ENCODE assay signal across 12 cellular contexts in genomic region chr9:127186799-127187198, GRCh38.
DNase-seq lines count a peak whose midpoint lies in the region; ATAC-seq and TF ChIP-seq lines count a peak whose summit lies in the region.
"Had no signal": no experiment of that assay in that cellular context is flagged by ENCODE, and none has a peak within 500 bp of the region (broad histone marks: within the 10 kb centered on the region; RNA-seq: fewer than 3 reads in every experiment).

No MANE protein-coding gene starts in this region.

- H3K4me3 ChIP-seq in heart right ventricle = no peak overlapping the region
- no peak overlapping the region for H3K4me3 ChIP-seq in prostate gland
- H3K4me3 ChIP-seq in vagina = peak overlapping the region in 1 of 2 donors; percentile 20

- H3K27me3 ChIP-seq in heart right ventricle = no peaks in the 10 kb centered on the region
- no peaks in the 10 kb centered on the region for H3K27me3 ChIP-seq in prostate gland (replicated peaks; ENCODE audit: insufficient read depth)
- no peaks in the 10 kb centered on the region for H3K27me3 ChIP-seq in vagina

- ATAC-seq in heart right ventricle (peak in 2 of 8 donors; percentile 8 to 15), Right ventricle myocardium inferior (no peak), GM18520 (IDR thresholded peaks at IDR 0.05; ENCODE audit: unreplicated experiment) (no peak)

- TF ChIP-seq CTCF in heart right ventricle (IDR thresholded peaks at IDR 0.05) = no peak
- TF ChIP-seq CTCF in glutamatergic neuron (IDR thresholded peaks at IDR 0.05; ENCODE audit: partially characterized antibody, unreplicated experiment) = no peak
- TF ChIP-seq CTCF in prostate gland (IDR thresholded peaks at IDR 0.05) = no peak
- no peak for TF ChIP-seq CTCF in vagina (IDR thresholded peaks at IDR 0.05)

- H3K4me1 Mint-ChIP-seq in glutamatergic neuron (ENCODE audit: low read depth, unreplicated experiment) = peaks cover under 1% of the 10 kb centered on the region

- peaks cover 3% of the 10 kb centered on the region for H3K27me3 Mint-ChIP-seq in glutamatergic neuron (ENCODE audit: unreplicated experiment)

- H3K9me3 ChIP-seq in heart right ventricle = no peaks in the 10 kb centered on the region
- H3K9me3 ChIP-seq in prostate gland = no peaks in the 10 kb centered on the region
- H3K9me3 ChIP-seq in vagina = no peaks in the 10 kb centered on the region

- no peak overlapping the region for H3K27ac Mint-ChIP-seq in glutamatergic neuron (ENCODE audit: unreplicated experiment)
- H3K27ac Mint-ChIP-seq: T-helper 2 cell treated with Interferon-gamma antibody and Interleukin-4, amounts not matched to agents 5 μg/mL and 100 μg/mL, for 36 hours had no signal

- 30 to 37% methylated on average over 7 of the region's 7 CpGs for WGBS in heart right ventricle, 2 donors
- 63% methylated on average over 7 of the region's 7 CpGs for WGBS in prostate gland

- DNase-seq in heart right ventricle = no peak
- DNase-seq in Right ventricle myocardium inferior (ENCODE audit: missing footprints) = no peak
- peak; percentile 6 for DNase-seq in glutamatergic neuron
- DNase-seq in prostate gland (ENCODE audit: low spot score) = no peak
- DNase-seq in vagina (ENCODE audit: extremely low spot score in 2 of 2) = no peak
- DNase-seq in NCI-H2227 treated with DMSO at 0.1 percent for 48 hours (lab: John Stamatoyannopoulos, UW) = no peak
- DNase-seq in C1 segment of cervical spinal cord (lab: John Stamatoyannopoulos, UW) = no peak
- DNase-seq: activated CD8-positive, alpha-beta memory T cell treated with anti-CD3 and anti-CD28 coated beads, Interleukin-2, amount 50 U/mL, for 4 hours; DMS153; Karpas-422 had no signal

- intact Hi-C loops in heart right ventricle (cut with DNase I) = loop anchor here in 4 of 10 donors (5.0 kb wide), 3 partner anchors 54 to 129 kb away; partner anchors contain the start of gene ANGPTL2 (in 2 of the 4)
- intact Hi-C loops in Right ventricle myocardium inferior (cut with DNase I) = loop anchor here (5.0 kb wide), 1 partner anchor 64 kb away; the partner anchor contains the start of gene ANGPTL2
- intact Hi-C loops in prostate gland (cut with DNase I) = loop anchor here (1.0 to 2.0 kb wide), 2 partner anchors 52 to 64 kb away; partner anchors contain the start of gene ANGPTL2
- intact Hi-C loops in vagina (cut with DNase I) = loop anchor here (2.0 to 5.0 kb wide), 2 partner anchors 64 to 149 kb away; partner anchors contain the start of gene ANGPTL2

- H3K36me3 ChIP-seq in heart right ventricle (no peaks in the 10 kb centered on the region), prostate gland (no peaks in the 10 kb centered on the region), vagina (no peaks in the 10 kb centered on the region)

- peaks cover 26 to 63% (median 54%) of the 10 kb centered on the region in 9 donors for H3K4me1 ChIP-seq in heart right ventricle
- peaks cover 9% of the 10 kb centered on the region for H3K4me1 ChIP-seq in prostate gland (replicated peaks)
- peaks cover 50% of the 10 kb centered on the region for H3K4me1 ChIP-seq in vagina

- H3K9me3 Mint-ChIP-seq in glutamatergic neuron (ENCODE audit: unreplicated experiment) = peaks cover 11% of the 10 kb centered on the region
- H3K9me3 Mint-ChIP-seq: T-helper 2 cell treated with Interferon-gamma antibody and Interleukin-4, amounts not matched to agents 5 μg/mL and 100 μg/mL, for 36 hours had no signal

- TF ChIP-seq POLR2A in prostate gland (IDR thresholded peaks at IDR 0.05) (no peak), vagina (IDR thresholded peaks at IDR 0.05) (no peak)

- no peaks in the 10 kb centered on the region for H3K36me3 Mint-ChIP-seq in glutamatergic neuron (ENCODE audit: unreplicated experiment)

- no peak overlapping the region for H3K4me3 Mint-ChIP-seq in glutamatergic neuron (ENCODE audit: unreplicated experiment)
- H3K4me3 Mint-ChIP-seq: T-helper 2 cell treated with Interferon-gamma antibody and Interleukin-4, amounts not matched to agents 5 μg/mL and 100 μg/mL, for 36 hours had no signal

- H3K27ac ChIP-seq in heart right ventricle (peak overlapping the region; percentile 77 to 97 (median 88)), prostate gland (peak overlapping the region; percentile 55 to 79), vagina (peak overlapping the region; percentile 90)
